23 cellular contexts compared by ENCODE assay signal in genomic region chr6:26243742-26244141, GRCh38.
DNase-seq lines count a peak whose midpoint lies in the region; ATAC-seq and TF ChIP-seq lines count a peak whose summit lies in the region.
"Had no signal": no experiment of that assay in that cellular context is flagged by ENCODE, and none has a peak within 500 bp of the region (broad histone marks: within the 10 kb centered on the region; RNA-seq: fewer than 3 reads in every experiment).

No MANE protein-coding gene starts in this region.

- TF ChIP-seq CTCF in foreskin keratinocyte (conservative IDR thresholded peaks at IDR 0.05): no peak
- no peak for TF ChIP-seq CTCF in thyroid gland (IDR thresholded peaks at IDR 0.05)
- TF ChIP-seq CTCF in left ventricle myocardium inferior (IDR thresholded peaks at IDR 0.05; ENCODE audit: borderline replicate concordance): no peak

- no peaks in the 10 kb centered on the region for H3K27me3 ChIP-seq in foreskin keratinocyte
- H3K27me3 ChIP-seq in thyroid gland: peaks cover 3% of the 10 kb centered on the region
- peaks cover 100% of the 10 kb centered on the region for H3K27me3 ChIP-seq in left ventricle myocardium inferior (ENCODE audit: low read depth)
- H3K27me3 ChIP-seq: SJCRH30 had no signal

- DNase-seq in NCI-H345 (lab: John Stamatoyannopoulos, UW): peak; percentile 42
- DNase-seq in NCI-H345 treated with DMSO at 0.1 percent for 48 hours (lab: John Stamatoyannopoulos, UW; ENCODE audit: unreplicated experiment): no peak
- DNase-seq in NCI-H69 (lab: John Stamatoyannopoulos, UW): peak; percentile 84
- DNase-seq in foreskin keratinocyte: no peak
- peak; percentile 76 to 80 for DNase-seq in thyroid gland
- no peak for DNase-seq in left lobe of liver (ENCODE audit: low spot score)
- DNase-seq in left ventricle myocardium inferior: no peak
- DNase-seq: activated CD8-positive, alpha-beta T cell treated with anti-CD3 and anti-CD28 coated beads, Interleukin-2, amount 10 ng/mL, durations not matched to agents 7 days and 5 days; activated naive CD4-positive, alpha-beta T cell; DMS 273 treated with DMSO at 0.1 percent for 48 hours; HCEC 1CT; KBM-7; NCI-H1930; NCI-H526 treated with DMSO at 0.1 percent for 48 hours; pancreas; sigmoid colon; SJCRH30; T-cell had no signal

- 29 to 44% methylated on average over 2 of the region's 2 CpGs for WGBS in thyroid gland, 2 donors

- ATAC-seq in foreskin keratinocyte (no peak), HG03520 (IDR thresholded peaks at IDR 0.05; ENCODE audit: unreplicated experiment) (no peak), left lobe of liver (no peak)
- ATAC-seq: A549; activated CD4-positive, CD25-positive, alpha-beta regulatory T cell treated with anti-CD3 and anti-CD28 coated beads, Interleukin-2, amount 50 U/mL, for 24 hours; activated CD8-positive, alpha-beta T cell treated with anti-CD3 and anti-CD28 coated beads, Interleukin-2, amount 10 ng/mL, durations not matched to agents 7 days and 5 days; pancreas; T-cell had no signal

- H3K9me3 ChIP-seq in thyroid gland (no peaks in the 10 kb centered on the region), left ventricle myocardium inferior (replicated peaks) (no peaks in the 10 kb centered on the region)
- H3K9me3 ChIP-seq: A549, pancreas, sigmoid colon, SJCRH30 had no signal

- no peaks in the 10 kb centered on the region for H3K36me3 ChIP-seq in thyroid gland
- H3K36me3 ChIP-seq in left ventricle myocardium inferior: no peaks in the 10 kb centered on the region
- H3K36me3 ChIP-seq: BLaER1 treated with 17β-estradiol and CSF1 and Interleukin-3, amounts not matched to agents 10 nM and 100 nM; pancreas; sigmoid colon; SJCRH30 had no signal

- H3K4me1 ChIP-seq in foreskin keratinocyte (peaks cover 5% of the 10 kb centered on the region), thyroid gland (peaks cover 3 to 4% of the 10 kb centered on the region in 2 donors), left ventricle myocardium inferior (peaks cover 16% of the 10 kb centered on the region)
- H3K4me1 ChIP-seq: pancreas, SJCRH30 had no signal

- H3K27ac ChIP-seq in foreskin keratinocyte (peak overlapping the region; percentile 38), thyroid gland (no peak overlapping the region), left ventricle myocardium inferior (replicated peaks) (no peak overlapping the region)
- H3K27ac ChIP-seq: A549; BLaER1 treated with 17β-estradiol and CSF1 and Interleukin-3, amounts not matched to agents 10 nM and 100 nM; coronary artery; pancreas; sigmoid colon; SJCRH30 had no signal

- H3K4me3 ChIP-seq in thyroid gland (replicated peaks in 1 of 3): no peak overlapping the region
- H3K4me3 ChIP-seq in left ventricle myocardium inferior: no peak overlapping the region
- H3K4me3 ChIP-seq: A549; BLaER1 treated with 17β-estradiol and CSF1 and Interleukin-3, amounts not matched to agents 10 nM and 100 nM; coronary artery; pancreas; sigmoid colon; SJCRH30 had no signal

- intact Hi-C loops in thyroid gland (cut with DNase I): loop anchor here (5.0 kb wide), 1 partner anchor 34 kb away; no protein-coding TSS in a partner anchor
- intact Hi-C loops in left ventricle myocardium inferior (cut with micrococcal nuclease): no loop called here

- no peak for TF ChIP-seq POLR2A in thyroid gland (IDR thresholded peaks at IDR 0.05)

Comparison
In these comparisons a context has a peak if more than half of its experiments do, and no peak if none do; other contexts are left out.
1. DNase-seq: peak in NCI-H345 (single experiment), NCI-H69 (single experiment) and thyroid gland (2 of 2); none in NCI-H345 treated with DMSO at 0.1 percent for 48 hours (single experiment), foreskin keratinocyte (0 of 2), left lobe of liver (single experiment) and left ventricle myocardium inferior (single experiment).